8 cellular contexts compared by ENCODE assay signal in the genomic region with DNA sequence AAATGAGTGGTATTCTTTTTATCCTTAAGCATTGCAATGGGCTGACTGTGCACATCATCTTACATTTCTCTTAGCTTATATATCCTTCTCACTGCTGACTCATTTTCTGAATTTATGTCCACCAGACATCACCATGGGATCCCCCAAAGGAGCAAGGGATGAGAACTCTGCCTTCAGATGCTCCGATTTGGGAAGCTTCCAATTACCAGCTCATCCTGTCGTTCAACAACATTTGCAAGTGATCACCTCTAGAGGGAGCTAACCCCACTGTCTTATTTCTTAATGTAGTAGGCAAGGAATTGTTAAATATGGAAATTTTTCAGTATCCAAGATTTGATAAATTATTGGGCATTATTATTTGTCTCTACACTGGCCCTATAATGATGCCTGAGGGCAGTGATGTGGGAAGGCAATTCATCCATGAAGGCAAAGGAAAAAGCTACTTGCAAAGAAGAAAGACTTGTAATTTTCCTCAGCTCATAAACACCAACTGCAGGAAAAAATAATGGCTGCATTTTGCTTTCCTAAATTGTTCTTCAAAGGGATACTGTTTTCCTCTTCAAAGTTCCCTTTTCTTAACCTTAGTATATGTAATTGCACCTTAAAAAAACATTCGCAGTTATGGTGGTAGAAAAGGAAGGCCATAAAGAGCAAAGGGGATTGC.
DNase-seq lines count a peak whose midpoint lies in the region; ATAC-seq and TF ChIP-seq lines count a peak whose summit lies in the region.

No MANE protein-coding gene starts in this region.

- H3K27me3 ChIP-seq in OCI-LY1 (ENCODE audit: insufficient read depth, low read length), result no peaks in the 10 kb centered on the region

- ATAC-seq in GM18870 (IDR thresholded peaks at IDR 0.05; ENCODE audit: unreplicated experiment) (peak; percentile 48), esophagus mucosa (peak; percentile 23)

- H2AFZ ChIP-seq in OCI-LY1 (ENCODE audit: low read length), result no peak overlapping the region

- no peaks in the 10 kb centered on the region for H3K36me3 ChIP-seq in OCI-LY1 (ENCODE audit: insufficient read depth, low read length)

- no peak overlapping the region for H3K27ac ChIP-seq in OCI-LY1 (ENCODE audit: low read depth, low read length, poor library complexity, severe bottlenecking)

- H3K4me1 ChIP-seq in OCI-LY1 (ENCODE audit: insufficient read depth, low read length, severe bottlenecking), result no peaks in the 10 kb centered on the region

- no peak overlapping the region for H3K4me2 ChIP-seq in OCI-LY1 (ENCODE audit: low read length)

- H4K20me1 ChIP-seq in OCI-LY1 (ENCODE audit: insufficient read depth, low read length), result no peaks in the 10 kb centered on the region

- H3K4me3 ChIP-seq in OCI-LY1 (ENCODE audit: low read depth, low read length, poor library complexity, severe bottlenecking), result no peak overlapping the region
- no peak overlapping the region for H3K4me3 ChIP-seq in retinal pigment epithelial cell (ENCODE audit: low read length)

- no peak overlapping the region for H3K9ac ChIP-seq in OCI-LY1 (ENCODE audit: low read length)

- TF ChIP-seq CTCF in OCI-LY1 (IDR thresholded peaks at IDR 0.05; ENCODE audit: low read length) (peak; percentile 84), retinal pigment epithelial cell (conservative IDR thresholded peaks at IDR 0.05; ENCODE audit: low read depth, low read length) (peak; percentile 76)

- DNase-seq in AG20443 (ENCODE audit: low spot score), result peak; percentile 56
- no peak for DNase-seq in retinal pigment epithelial cell (ENCODE audit: low read depth)
- DNase-seq in activated CD8-positive, alpha-beta memory T cell treated with anti-CD3 and anti-CD28 coated beads for 24 hours, result no peak
- DNase-seq in 8988T, result no peak
- DNase-seq in DMS153 treated with DMSO at 0.1 percent for 48 hours (lab: John Stamatoyannopoulos, UW; ENCODE audit: unreplicated experiment), result no peak

- no peaks in the 10 kb centered on the region for H3K79me2 ChIP-seq in OCI-LY1 (ENCODE audit: insufficient read depth, low read length)

- no peaks in the 10 kb centered on the region for H3K9me2 ChIP-seq in OCI-LY1 (ENCODE audit: low read depth, low read length)

- H3F3A ChIP-seq in OCI-LY1 (ENCODE audit: insufficient read depth, low read length), result no peaks in the 10 kb centered on the region

- H3K9me3 ChIP-seq in OCI-LY1 (ENCODE audit: low read length), result no peaks in the 10 kb centered on the region
